In genomic region chr6:44646355-44646754, GRCh38 we compare ENCODE assay signal across 2 cellular contexts.
TF ChIP-seq lines count a peak whose summit lies in the region.

No MANE protein-coding gene starts in this region.

TF ChIP-seq in IMR-90, 13 proteins besides CTCF, POLR2A, EP300 and RAD21:
- TF ChIP-seq MAFK (IDR thresholded peaks at IDR 0.05; ENCODE audit: low read depth, low read length): no peak
- TF ChIP-seq CHD1 (IDR thresholded peaks at IDR 0.05; ENCODE audit: low read depth, low read length): no peak
- no peak for TF ChIP-seq RFX5 (IDR thresholded peaks at IDR 0.05; ENCODE audit: low read depth, low read length)
- no peak for TF ChIP-seq MAZ (IDR thresholded peaks at IDR 0.05; ENCODE audit: borderline replicate concordance, low read depth, low read length)
- no peak for TF ChIP-seq BHLHE40 (IDR thresholded peaks at IDR 0.05; ENCODE audit: low read depth, low read length)
- TF ChIP-seq USF2 (IDR thresholded peaks at IDR 0.05; ENCODE audit: low read depth, low read length): no peak
- TF ChIP-seq SMC3 (IDR thresholded peaks at IDR 0.05; ENCODE audit: low read depth, low read length): no peak
- TF ChIP-seq MXI1 (IDR thresholded peaks at IDR 0.05; ENCODE audit: borderline replicate concordance, low read depth, low read length): no peak
- no peak for TF ChIP-seq RCOR1 (IDR thresholded peaks at IDR 0.05; ENCODE audit: insufficient replicate concordance, low read length)
- TF ChIP-seq ELK1 (IDR thresholded peaks at IDR 0.05; ENCODE audit: borderline replicate concordance, low read depth, low read length): no peak
- TF ChIP-seq CEBPB (IDR thresholded peaks at IDR 0.05; ENCODE audit: low read depth, low read length): no peak
- TF ChIP-seq NFE2L2 (IDR thresholded peaks at IDR 0.05; ENCODE audit: low read depth, low read length): no peak
- TF ChIP-seq FOS (IDR thresholded peaks at IDR 0.05; ENCODE audit: low read depth, low read length): no peak

TF ChIP-seq in K562, 482 proteins besides CTCF, POLR2A, EP300 and RAD21:
- no peak for TF ChIP-seq NFXL1 (CRISPR knock-in tag; IDR thresholded peaks at IDR 0.05)
- TF ChIP-seq ZC3H4 (CRISPR knock-in tag; IDR thresholded peaks at IDR 0.05; ENCODE audit: borderline replicate concordance): no peak
- TF ChIP-seq POLR3G (IDR thresholded peaks at IDR 0.05; ENCODE audit: extremely low read depth, insufficient read length, insufficient replicate concordance): no peak
- no peak for TF ChIP-seq POLR2B (IDR thresholded peaks at IDR 0.05; ENCODE audit: low read depth, partially characterized antibody)
- no peak for TF ChIP-seq TAF9B (IDR thresholded peaks at IDR 0.05; ENCODE audit: partially characterized antibody)
- TF ChIP-seq RBM25 (IDR thresholded peaks at IDR 0.05; ENCODE audit: low read depth, low read length, severe bottlenecking): no peak
- no peak for TF ChIP-seq ZNF766 (CRISPR knock-in tag; conservative IDR thresholded peaks at IDR 0.05)
- TF ChIP-seq BCLAF1 (IDR thresholded peaks at IDR 0.05; ENCODE audit: borderline replicate concordance in 1 of 2, control insufficient read depth in 1 of 2, low read depth in 2 of 2, low read length in 1 of 2): no peak
